ENCODE assay signal across 7 cellular contexts in the genomic region with DNA sequence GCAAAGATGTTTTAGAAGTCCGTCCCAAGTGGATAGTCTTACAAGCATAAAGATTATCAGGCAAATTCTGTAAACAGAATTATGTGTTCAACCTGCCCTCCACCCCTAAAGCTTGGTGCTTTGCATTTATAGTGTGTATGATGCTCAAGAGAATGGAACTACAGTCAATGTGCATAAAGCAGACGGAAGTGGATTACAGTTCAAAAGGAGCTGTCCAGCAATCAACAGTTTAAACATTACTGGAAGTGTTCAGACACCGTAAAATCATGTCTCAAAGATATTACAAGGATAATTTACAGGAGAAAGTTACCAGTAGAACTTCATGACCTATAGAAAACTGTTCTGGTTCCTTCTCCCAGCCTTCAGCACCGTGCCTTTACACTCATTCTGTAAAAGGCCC. TPM values are rescaled to one million over a fixed set of nuclear protein-coding genes. Genes with fewer than 3 reads are reported as not detected.
A peak's percentile ranks its signal among the peaks of the same experiment; 100 is the strongest.
DNase-seq lines count a peak whose midpoint lies in the region; ATAC-seq and TF ChIP-seq lines count a peak whose summit lies in the region.

No MANE protein-coding gene starts in this region.

- CTCF ChIA-PET in Caco-2 (lab: Charles Lee) = no interaction called here

- no peak overlapping the region for H2AK5ac ChIP-seq in H9 (ENCODE audit: insufficient read length, low read length)

- peak overlapping the region; percentile 73 to 90 (median 79) for H3K4me3 ChIP-seq in esophagus muscularis mucosa
- peak overlapping the region; percentile 77 for H3K4me3 ChIP-seq in parathyroid adenoma (ENCODE audit: low read depth, low read length)
- no peak overlapping the region for H3K4me3 ChIP-seq in vagina
- no peak overlapping the region for H3K4me3 ChIP-seq in Caco-2 (ENCODE audit: low read depth, low read length)

- no peak overlapping the region for H4K91ac ChIP-seq in H9 (ENCODE audit: insufficient read length, low read depth, low read length)

- H3K9ac ChIP-seq in H9 (ENCODE audit: extremely low read depth, insufficient read length, low read length) = no peak overlapping the region
- H3K9ac ChIP-seq in parathyroid adenoma = no peak overlapping the region

- H3K9me3 ChIP-seq in H9 (ENCODE audit: control insufficient read depth, low read depth, low read length) (no peaks in the 10 kb centered on the region), esophagus muscularis mucosa (no peaks in the 10 kb centered on the region), parathyroid adenoma (ENCODE audit: control insufficient read depth, low read length) (no peaks in the 10 kb centered on the region), vagina (no peaks in the 10 kb centered on the region), Caco-2 (no peaks in the 10 kb centered on the region)

- H3K27me3 ChIP-seq in H9 (ENCODE audit: insufficient read depth, low read length) (no peaks in the 10 kb centered on the region), esophagus muscularis mucosa (peaks cover 0 to 16% (median 0%) of the 10 kb centered on the region in 4 donors), parathyroid adenoma (ENCODE audit: control insufficient read depth, insufficient read depth, low read length) (no peaks in the 10 kb centered on the region), vagina (no peaks in the 10 kb centered on the region), Caco-2 (replicated peaks; ENCODE audit: control insufficient read depth, insufficient read depth, low read length) (no peaks in the 10 kb centered on the region)

- H3K9me3 Mint-ChIP-seq in H9 (no peaks in the 10 kb centered on the region), Caco-2 (ENCODE audit: unreplicated experiment) (no peaks in the 10 kb centered on the region)

- no peak overlapping the region for H4K5ac ChIP-seq in H9 (ENCODE audit: insufficient read length, low read depth, low read length)

- no peak overlapping the region for H3K27ac Mint-ChIP-seq in H9
- H3K27ac Mint-ChIP-seq in Caco-2 (ENCODE audit: unreplicated experiment) = no peak overlapping the region

- H3K56ac ChIP-seq in H9 (ENCODE audit: insufficient read length, low read depth, low read length) = no peak overlapping the region

- no peak overlapping the region for H2BK12ac ChIP-seq in H9 (ENCODE audit: insufficient read length, low read depth, low read length)

- peaks cover 20 to 23% of the 10 kb centered on the region in 2 experiments for H3K4me1 Mint-ChIP-seq in H9
- no peaks in the 10 kb centered on the region for H3K4me1 Mint-ChIP-seq in Caco-2 (ENCODE audit: low read depth, unreplicated experiment)

- H3T11ph ChIP-seq in H9 (ENCODE audit: low read length) = no peak overlapping the region

- H3K23me2 ChIP-seq in H9 (ENCODE audit: insufficient read length, low read depth, low read length, poor library complexity, severe bottlenecking) = peaks cover 7% of the 10 kb centered on the region

- no peak overlapping the region for H2AFZ ChIP-seq in H9 (ENCODE audit: low read length)
- no peak overlapping the region for H2AFZ ChIP-seq in parathyroid adenoma

- no peak overlapping the region for H3K18ac ChIP-seq in H9 (ENCODE audit: insufficient read length, low read depth, low read length)

- intact Hi-C loops in esophagus muscularis mucosa (cut with DNase I) (no loop called here), vagina (cut with DNase I) (no loop called here), Caco-2 (cut with micrococcal nuclease; ENCODE audit: unreplicated experiment) (no loop called here)

- peaks cover 3% of the 10 kb centered on the region; the same call in 1 of the 2 replicates for H3K79me2 ChIP-seq in H9 (ENCODE audit: insufficient read depth, low read length)
- H3K79me2 ChIP-seq in parathyroid adenoma = peaks cover 3% of the 10 kb centered on the region

- no peak overlapping the region for H2BK120ac ChIP-seq in H9 (ENCODE audit: low read depth, low read length, poor library complexity, severe bottlenecking)

- no peaks in the 10 kb centered on the region for H3K36me3 ChIP-seq in esophagus muscularis mucosa
- no peaks in the 10 kb centered on the region for H3K36me3 ChIP-seq in parathyroid adenoma (ENCODE audit: control insufficient read depth, insufficient read depth, low read length)
- no peaks in the 10 kb centered on the region for H3K36me3 ChIP-seq in vagina
- no peaks in the 10 kb centered on the region for H3K36me3 ChIP-seq in Caco-2 (ENCODE audit: control insufficient read depth, insufficient read depth, low read length)

- no peak overlapping the region for H2BK5ac ChIP-seq in H9 (ENCODE audit: insufficient read length, low read length)

- no peak for TF ChIP-seq EP300 in esophagus muscularis mucosa (IDR thresholded peaks at IDR 0.05)

- H4K8ac ChIP-seq in H9 (replicated peaks; ENCODE audit: insufficient read length, low read depth, low read length) = no peak overlapping the region

- TF ChIP-seq CTCF in H9 (conservative IDR thresholded peaks at IDR 0.05) = no peak
- no peak for TF ChIP-seq CTCF in esophagus muscularis mucosa (IDR thresholded peaks at IDR 0.05)
- no peak for TF ChIP-seq CTCF in parathyroid adenoma (IDR thresholded peaks at IDR 0.05)
- no peak for TF ChIP-seq CTCF in vagina (IDR thresholded peaks at IDR 0.05)
- no peak for TF ChIP-seq CTCF in Caco-2 (IDR thresholded peaks at IDR 0.05; ENCODE audit: insufficient read depth in 1 of 2, low read depth in 1 of 2, low read length in 1 of 2, severe bottlenecking in 1 of 2, unreplicated experiment in 1 of 2)

- no peak overlapping the region for H3K23ac ChIP-seq in H9 (ENCODE audit: insufficient read length, low read depth, low read length)

- BruUV-seq in Caco-2 (replicated peaks; lab: Mats Ljungman, UMichigan) = no TSS peak

- no peak for ATAC-seq in HG02763 (IDR thresholded peaks at IDR 0.05; ENCODE audit: unreplicated experiment)

- H3K4me2 ChIP-seq in H9 (ENCODE audit: insufficient read depth, insufficient read length, low read length) (peak overlapping the region; percentile 82), parathyroid adenoma (ENCODE audit: low read length) (peak overlapping the region; percentile 75)

- TF ChIP-seq POLR2A in esophagus muscularis mucosa (IDR thresholded peaks at IDR 0.05; ENCODE audit: low read depth) (no peak), vagina (IDR thresholded peaks at IDR 0.05) (no peak)

- no peak overlapping the region for H2BK15ac ChIP-seq in H9 (ENCODE audit: low read depth, low read length)

- DNase-seq in H9 (no peak), SK-MEL-5 (ENCODE audit: low read depth, low spot score) (peak; percentile 16), esophagus muscularis mucosa (ENCODE audit: extremely low spot score) (no peak), vagina (ENCODE audit: extremely low spot score in 2 of 2) (no peak), Caco-2 (no peak)

- no peak overlapping the region for H3K4ac ChIP-seq in H9 (ENCODE audit: low read depth, low read length)

- no peaks in the 10 kb centered on the region for H4K20me1 ChIP-seq in H9 (ENCODE audit: control insufficient read depth, insufficient read depth, insufficient read length)

- no peak overlapping the region for H3K14ac ChIP-seq in H9 (ENCODE audit: insufficient read depth, low read length)

- H3K4me3 Mint-ChIP-seq in H9 (peak overlapping the region; percentile 83 to 95), Caco-2 (ENCODE audit: unreplicated experiment) (no peak overlapping the region)

- H3K27me3 Mint-ChIP-seq in H9 (ENCODE audit: low read depth) (peaks cover 24% of the 10 kb centered on the region), Caco-2 (ENCODE audit: insufficient read depth, unreplicated experiment) (peaks cover 10% of the 10 kb centered on the region)

- no peaks in the 10 kb centered on the region for H3K4me1 ChIP-seq in H9 (ENCODE audit: insufficient read depth, low read length)
- H3K4me1 ChIP-seq in esophagus muscularis mucosa = peaks cover 4 to 28% (median 20%) of the 10 kb centered on the region in 4 donors
- H3K4me1 ChIP-seq in parathyroid adenoma = no peaks in the 10 kb centered on the region
- H3K4me1 ChIP-seq in vagina = peaks cover 8% of the 10 kb centered on the region
- H3K4me1 ChIP-seq in Caco-2 = no peaks in the 10 kb centered on the region

- no CpG with 5 or more reads among the region's 4 CpGs for WGBS in H9 (ENCODE audit: extremely low coverage, insufficient read length, low lambda C conversion rate)
- WGBS in esophagus muscularis mucosa = 36% methylated on average over 4 of the region's 4 CpGs

- no peaks in the 10 kb centered on the region for H3K79me1 ChIP-seq in H9 (ENCODE audit: insufficient read depth, low read depth, low read length, poor library complexity, severe bottlenecking)

- in situ Hi-C loops in SK-MEL-5 (cut with HindIII; ENCODE audit: low pct_unique_long_range_greater_than_20kb, low sequenced_read_pairs) = no loop called here

- POLR2A ChIA-PET in Caco-2 (lab: Charles Lee) = no interaction called here

- H3K27ac ChIP-seq in H9 (ENCODE audit: insufficient read length, low read depth, low read length) (no peak overlapping the region), esophagus muscularis mucosa (replicated peaks in 1 of 4) (no peak overlapping the region), parathyroid adenoma (no peak overlapping the region), vagina (no peak overlapping the region)

- H3K36me3 Mint-ChIP-seq in H9 (ENCODE audit: insufficient read depth in 1 of 3, low read depth in 3 of 3) (no peaks in the 10 kb centered on the region; a peak in 1 of 7 replicates), Caco-2 (ENCODE audit: insufficient read depth, unreplicated experiment) (no peaks in the 10 kb centered on the region)

- H2BK20ac ChIP-seq in H9 (ENCODE audit: low read depth, low read length, poor library complexity, severe bottlenecking) = no peak overlapping the region

RNA-seq across cellular contexts. Expression of a gene that starts 1.0 kb away (rescaled TPM):
- 19.9 and 23.7 TPM in 2 replicates for total RNA-seq in H9 (2021)
- total RNA-seq in SK-MEL-5 (2014; rRNA removed; shearing (Covaris generic)) = 0.34 and 2.6 TPM in 2 replicates
- polyA plus RNA-seq in SK-MEL-5 (2015; cell fraction: cytosol; rRNA removed) = 1.2 and 3.1 TPM in 2 replicates
- polyA plus RNA-seq in SK-MEL-5 (2015; cell fraction: nucleus; rRNA removed) = 45.0 and 51.4 TPM in 2 replicates
- total RNA-seq in esophagus muscularis mucosa = 10 to 100 TPM; 12.8 to 19.9 (median 17.1) TPM
- total RNA-seq in vagina = 17.7 TPM
- total RNA-seq in Caco-2 (2022) = not detected in 2 replicates

Comparison
In these comparisons a context has a peak if more than half of its experiments do, and no peak if none do; other contexts are left out.
1. H3K4me3 ChIP-seq: peak in esophagus muscularis mucosa (4 of 4) and parathyroid adenoma (single experiment); none in vagina (0 of 2) and Caco-2 (single experiment).